Comparison of ENCODE assay signal across 1 cellular context in genomic region chr2:220277445-220277960, GRCh38.
A peak's percentile ranks its signal among the peaks of the same experiment; 100 is the strongest.
TF ChIP-seq lines count a peak whose summit lies in the region.

No MANE protein-coding gene starts in this region.

TF ChIP-seq in SK-N-SH, 30 proteins besides CTCF, POLR2A, EP300 and RAD21 (continued from another document):
- TF ChIP-seq REST (IDR thresholded peaks at IDR 0.05; ENCODE audit: low read depth, low read length) (no peak), JUND (IDR thresholded peaks at IDR 0.05) (peak; percentile 58), RCOR1 (IDR thresholded peaks at IDR 0.05; ENCODE audit: low read length) (no peak), MEF2A (IDR thresholded peaks at IDR 0.05; ENCODE audit: borderline replicate concordance, low read depth) (peak; percentile 12; the same call in 1 of the 2 replicates), POLR2AphosphoS5 (IDR thresholded peaks at IDR 0.05; ENCODE audit: low read depth, low read length) (no peak; the same call in 1 of the 2 replicates), FOXM1 (IDR thresholded peaks at IDR 0.05; ENCODE audit: low read depth) (no peak), USF2 (IDR thresholded peaks at IDR 0.05; ENCODE audit: borderline replicate concordance, low read depth, low read length) (no peak), MXI1 (IDR thresholded peaks at IDR 0.05; ENCODE audit: low read depth, low read length) (no peak), NFIC (IDR thresholded peaks at IDR 0.05; ENCODE audit: borderline replicate concordance) (peak; percentile 79), ELF1 (IDR thresholded peaks at IDR 0.05) (no peak), TEAD4 (IDR thresholded peaks at IDR 0.05; ENCODE audit: borderline replicate concordance, insufficient read depth) (no peak), YY1 (IDR thresholded peaks at IDR 0.05; ENCODE audit: low read depth) (no peak), FOSL2 (IDR thresholded peaks at IDR 0.05; ENCODE audit: borderline replicate concordance, low read depth) (peak; percentile 34; the same call in 1 of the 2 replicates), SIN3A (IDR thresholded peaks at IDR 0.05; ENCODE audit: borderline replicate concordance, low read depth, low read length) (no peak), NRF1 (IDR thresholded peaks at IDR 0.05; ENCODE audit: low read depth, low read length) (no peak), GABPA (IDR thresholded peaks at IDR 0.05; ENCODE audit: low read depth) (no peak), RFX5 (IDR thresholded peaks at IDR 0.05; ENCODE audit: low read length) (no peak), FOXJ3 (CRISPR knock-in tag; IDR thresholded peaks at IDR 0.05) (no peak), SMC3 (IDR thresholded peaks at IDR 0.05; ENCODE audit: low read depth, low read length) (no peak), GATA2 (CRISPR knock-in tag; IDR thresholded peaks at IDR 0.05) (no peak), RXRA (IDR thresholded peaks at IDR 0.05; ENCODE audit: borderline replicate concordance, low read depth) (no peak), IRF3 (IDR thresholded peaks at IDR 0.05; ENCODE audit: low read depth, low read length) (no peak), USF1 (IDR thresholded peaks at IDR 0.05; ENCODE audit: borderline replicate concordance, low read depth) (no peak), TAF1 (IDR thresholded peaks at IDR 0.05; ENCODE audit: borderline replicate concordance, low read depth, low read length) (no peak), MAX (IDR thresholded peaks at IDR 0.05; ENCODE audit: low read depth) (peak; percentile 24; the same call in 1 of the 2 replicates), EZH2phosphoT487 (IDR thresholded peaks at IDR 0.05; ENCODE audit: borderline replicate concordance, low read depth) (no peak)
